ENCODE assay signal across 8 cellular contexts in genomic region chr4:147707892-147708672, GRCh38. TPM values are rescaled to one million over a fixed set of nuclear protein-coding genes. Genes with fewer than 3 reads are reported as not detected.
DNase-seq lines count a peak whose midpoint lies in the region; ATAC-seq and TF ChIP-seq lines count a peak whose summit lies in the region.

No MANE protein-coding gene starts in this region.

- no peaks in the 10 kb centered on the region for H3K36me3 Mint-ChIP-seq in Calu3 (ENCODE audit: insufficient read depth, unreplicated experiment)

- H3K36me3 ChIP-seq in colonic mucosa, result no peaks in the 10 kb centered on the region
- no peaks in the 10 kb centered on the region for H3K36me3 ChIP-seq in liver (ENCODE audit: control insufficient read depth in 4 of 4, insufficient read depth in 3 of 4, low read depth in 1 of 4, low read length in 3 of 4)

- H3K9me3 Mint-ChIP-seq in Calu3 (ENCODE audit: low read depth, unreplicated experiment), result no peaks in the 10 kb centered on the region

- CTCF ChIA-PET in Calu3 (lab: Charles Lee), result interaction anchor here (1.8 kb wide), 1 partner anchor 158 kb away, joined by 12 read pairs; no protein-coding TSS in a partner anchor

- H3K27ac ChIP-seq in colonic mucosa, result no peak overlapping the region
- H3K27ac ChIP-seq in liver (ENCODE audit: low read depth in 1 of 2, low read length in 2 of 2), result no peak overlapping the region

- TF ChIP-seq CTCF in Calu3 (IDR thresholded peaks at IDR 0.05; ENCODE audit: unreplicated experiment), result peak; percentile 52
- TF ChIP-seq CTCF in colonic mucosa (IDR thresholded peaks at IDR 0.05), result peak; percentile 84
- TF ChIP-seq CTCF in liver (IDR thresholded peaks at IDR 0.05; ENCODE audit: low read depth, low read length, missing input control), result peak; percentile 92

- no peak overlapping the region for H3K4me3 Mint-ChIP-seq in Calu3 (ENCODE audit: low read depth, unreplicated experiment)

- H3K9ac ChIP-seq in colonic mucosa (ENCODE audit: low read depth in 2 of 2, low read length in 2 of 2) (no peak overlapping the region), liver (ENCODE audit: low read depth in 1 of 2, low read length in 2 of 2) (no peak overlapping the region)

- peak; percentile 93 to 94 for TF ChIP-seq RAD21 in liver (IDR thresholded peaks at IDR 0.05)

- H3K4me3 ChIP-seq in colonic mucosa, result no peak overlapping the region
- no peak overlapping the region for H3K4me3 ChIP-seq in liver (ENCODE audit: low read depth in 1 of 3, low read length in 3 of 3)

- BruUV-seq in Calu3 (replicated peaks; lab: Mats Ljungman, UMichigan), result no TSS peak

- peak; percentile 77 for ATAC-seq in GM19372 (IDR thresholded peaks at IDR 0.05; ENCODE audit: low read depth, unreplicated experiment)

- whole genome bisulfite sequencing in liver, result 34% methylated on average over 7 of the region's 7 CpGs

- H3K4me1 ChIP-seq in colonic mucosa, result no peaks in the 10 kb centered on the region
- H3K4me1 ChIP-seq in liver (ENCODE audit: control insufficient read depth in 4 of 4, insufficient read depth in 4 of 4, low read length in 3 of 4), result no peaks in the 10 kb centered on the region

- intact Hi-C loops in Calu3 (cut with micrococcal nuclease; ENCODE audit: unreplicated experiment) (loop anchor here (1.0 kb wide), 1 partner anchor 158 kb away; no protein-coding TSS in a partner anchor), colonic mucosa (cut with DNase I) (loop anchor here (2.0 kb wide), 1 partner anchor 159 kb away; no protein-coding TSS in a partner anchor)

- DNase-seq in Calu3 (peak; percentile 41), HT-29 (ENCODE audit: low spot score) (peak; percentile 83), UCSD-AML1 (lab: John Stamatoyannopoulos, UW; ENCODE audit: unreplicated experiment) (peak; percentile 25), colonic mucosa (peak; percentile 49), DMS79 treated with DMSO at 0.1 percent for 48 hours (lab: John Stamatoyannopoulos, UW) (no peak)
- DNase-seq in stimulated activated naive CD4-positive, alpha-beta T cell (lab: John Stamatoyannopoulos, UW), result peak; percentile 1 to 57 (median 12)

- H3K9me3 ChIP-seq in colonic mucosa (no peaks in the 10 kb centered on the region), liver (ENCODE audit: control insufficient read depth in 4 of 4, low read length in 3 of 4) (no peaks in the 10 kb centered on the region)

- H3K27me3 ChIP-seq in colonic mucosa (no peaks in the 10 kb centered on the region), liver (ENCODE audit: control insufficient read depth in 4 of 4, insufficient read depth in 4 of 4, low read length in 3 of 4) (no peaks in the 10 kb centered on the region)

- H3K4me1 Mint-ChIP-seq in Calu3 (ENCODE audit: low read depth, unreplicated experiment), result peaks cover 7% of the 10 kb centered on the region

- H3K27me3 Mint-ChIP-seq in Calu3 (ENCODE audit: unreplicated experiment), result no peaks in the 10 kb centered on the region

- no peak overlapping the region for H3K27ac Mint-ChIP-seq in Calu3 (ENCODE audit: unreplicated experiment)

TF ChIP-seq in liver, 16 proteins besides CTCF, POLR2A, EP300 and RAD21:
- no peak for TF ChIP-seq YY1 (IDR thresholded peaks at IDR 0.05)
- TF ChIP-seq FOXA1 (IDR thresholded peaks at IDR 0.05), result no peak
- TF ChIP-seq MAX (IDR thresholded peaks at IDR 0.05), result no peak
- TF ChIP-seq NR2F2 (IDR thresholded peaks at IDR 0.05), result no peak
- TF ChIP-seq HNF4A (conservative IDR thresholded peaks at IDR 0.05), result no peak
- TF ChIP-seq REST (IDR thresholded peaks at IDR 0.05), result no peak
- no peak for TF ChIP-seq ATF3 (IDR thresholded peaks at IDR 0.05)
- TF ChIP-seq ZBTB33 (IDR thresholded peaks at IDR 0.05), result no peak
- no peak for TF ChIP-seq TAF1 (conservative IDR thresholded peaks at IDR 0.05)
- no peak for TF ChIP-seq EGR1 (IDR thresholded peaks at IDR 0.05; ENCODE audit: low read depth in 2 of 2)
- TF ChIP-seq FOXA2 (IDR thresholded peaks at IDR 0.05), result no peak
- TF ChIP-seq GABPA (IDR thresholded peaks at IDR 0.05 in 1 of 2, conservative IDR thresholded peaks at IDR 0.05 in 1 of 2), result no peak

RNA-seq across cellular contexts. Expression of gene ARHGAP10, which starts 23.8 kb away (rescaled TPM):
- total RNA-seq in Calu3 (2022) (5.4 and 6.1 TPM in 2 replicates), colonic mucosa (1 to 10 TPM; 4.4 to 7.1 TPM), liver (10 to 100 TPM in 1 of 2 donors, 1 to 10 TPM in 1; 1.5 to 13.0 TPM)
- total RNA-seq in HT-29 (2014; rRNA removed; shearing (Covaris generic)), result 4.3 and 9.3 TPM in 2 replicates
- 1 to 10 TPM; 3.7 to 4.9 TPM for polyA plus RNA-seq in liver

RNA-seq across cellular contexts. Expression of gene PRMT9, which starts 24.1 kb away (rescaled TPM):
- total RNA-seq in Calu3 (2022) (4.8 and 7.3 TPM in 2 replicates), colonic mucosa (1 to 10 TPM; 4.9 to 6.4 TPM), liver (1 to 10 TPM; 8.5 TPM)
- total RNA-seq in HT-29 (2014; rRNA removed; shearing (Covaris generic)), result 2.4 and 3.8 TPM in 2 replicates
- polyA plus RNA-seq in liver, result 1 to 10 TPM; 2.4 to 2.9 TPM
